ENCODE assay signal across 1 cellular context in the genomic region with DNA sequence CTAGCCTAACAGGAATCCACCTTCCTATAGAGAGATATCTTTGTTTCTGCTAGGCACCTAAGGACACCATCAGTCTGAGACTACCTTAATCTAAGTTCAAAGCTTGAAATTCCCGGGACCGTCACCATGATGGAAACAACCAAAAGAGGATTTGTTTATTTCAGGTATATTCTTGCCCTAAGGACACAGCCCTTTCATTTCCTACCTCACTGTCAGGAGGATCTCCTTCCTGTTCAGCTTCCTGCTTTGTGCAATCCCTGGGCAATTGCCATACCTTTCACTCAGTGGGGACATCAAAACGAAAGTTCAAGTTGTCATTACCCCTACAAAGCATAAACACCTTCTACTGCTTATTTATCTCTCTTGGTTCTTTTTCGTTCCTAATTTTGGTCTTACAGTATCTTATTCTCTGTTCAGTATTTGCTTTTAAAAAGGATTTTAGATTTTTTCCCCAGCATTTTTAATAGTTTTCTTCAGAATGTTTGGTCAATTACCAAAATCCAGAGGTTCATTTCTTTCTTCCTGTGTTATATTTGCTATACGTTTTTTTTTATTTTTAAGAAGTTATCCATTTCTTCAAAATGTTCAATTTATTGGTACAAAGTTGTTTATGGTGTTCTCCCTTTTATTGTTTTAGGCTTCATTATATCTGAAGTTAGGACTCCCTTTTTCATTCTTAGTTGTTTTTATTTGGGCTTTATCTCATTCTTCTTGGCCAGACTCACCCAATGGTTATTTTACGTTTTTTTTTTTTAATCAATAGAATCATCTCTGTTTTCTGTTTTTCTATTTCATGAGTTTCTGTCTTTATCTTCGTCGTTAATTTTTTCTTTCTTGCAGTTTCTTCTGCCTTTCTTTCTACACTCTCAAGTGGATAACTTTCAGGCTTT.
TF ChIP-seq lines count a peak whose summit lies in the region.

No MANE protein-coding gene starts in this region.

TF ChIP-seq in H1, 55 proteins besides CTCF, POLR2A, EP300 and RAD21:
- TF ChIP-seq SP2 (IDR thresholded peaks at IDR 0.05; ENCODE audit: low read length), result no peak
- TF ChIP-seq ZNF274 (IDR thresholded peaks at IDR 0.05; ENCODE audit: borderline replicate concordance, extremely low read depth, low read length), result no peak
- no peak for TF ChIP-seq TAF7 (optimal IDR thresholded peaks at IDR 0.05; ENCODE audit: borderline replicate concordance, low read depth, low read length)
- no peak for TF ChIP-seq SP4 (IDR thresholded peaks at IDR 0.05; ENCODE audit: low read length)
- no peak for TF ChIP-seq POU5F1 (IDR thresholded peaks at IDR 0.05; ENCODE audit: low read depth, low read length)
- TF ChIP-seq FOSL1 (IDR thresholded peaks at IDR 0.05; ENCODE audit: insufficient read depth, low read depth, low read length), result no peak
TF ChIP-seq in H1: peak in this region for 0.
